ENCODE assay signal across 32 cellular contexts in the genomic region with DNA sequence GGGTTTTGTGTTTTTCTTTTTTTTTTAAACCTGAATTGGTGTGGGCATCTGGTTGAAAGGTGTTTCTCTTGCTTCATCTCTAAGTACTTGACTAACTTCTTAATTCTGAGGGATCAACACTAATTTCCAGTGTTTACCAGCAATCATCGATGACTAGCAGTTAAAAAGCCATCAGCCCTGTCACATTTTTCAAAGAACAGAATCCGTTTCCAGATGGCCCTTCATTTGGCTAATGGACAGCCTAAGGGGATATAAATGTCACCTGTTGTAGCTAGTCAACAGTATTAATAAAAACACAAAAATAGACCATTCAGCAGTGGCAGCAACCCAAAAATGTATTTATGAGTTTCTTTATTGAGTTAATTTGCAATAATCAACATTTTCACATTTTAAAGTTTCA.
"Had no signal": no experiment of that assay in that cellular context is flagged by ENCODE, and none has a peak within 500 bp of the region (broad histone marks: within the 10 kb centered on the region; RNA-seq: fewer than 3 reads in every experiment).

No MANE protein-coding gene starts in this region.

- H3K9me3 Mint-ChIP-seq: activated CD4-positive, alpha-beta T cell treated with anti-CD3 and anti-CD28 coated beads, Interleukin-2, amount 10 ng/mL, durations not matched to agents 24 days and 14 days had no signal

- H3K27me3 ChIP-seq: gastroesophageal sphincter, pancreas had no signal

- ATAC-seq: effector memory CD8-positive, alpha-beta T cell; gastroesophageal sphincter; left colon; lower lobe of right lung; naive thymus-derived CD8-positive, alpha-beta T cell; pancreas; sciatic nerve; stimulated activated naive CD8-positive, alpha-beta T cell treated with anti-CD3 and anti-CD28 coated beads, Interleukin-15, Interleukin-2, amounts not matched to agents 100 U/mL and 50 U/mL, for 24 hours had no signal

- H3K4me3 ChIP-seq: gastroesophageal sphincter, lower lobe of right lung, pancreas, prostate gland, skin epidermis, thoracic aorta had no signal

- H3K27ac Mint-ChIP-seq: activated CD4-positive, alpha-beta memory T cell treated with anti-CD3 and anti-CD28 coated beads for 36 hours; activated CD4-positive, alpha-beta T cell treated with anti-CD3 and anti-CD28 coated beads, Interleukin-2, amount 10 ng/mL, durations not matched to agents 24 days and 14 days; activated T-cell treated with anti-CD3 and anti-CD28 coated beads, Interleukin-2, amount 50 U/mL, for 24 hours; effector memory CD8-positive, alpha-beta T cell; naive thymus-derived CD8-positive, alpha-beta T cell had no signal

- H3K9me3 ChIP-seq: gastroesophageal sphincter, lower lobe of right lung, pancreas, prostate gland, thoracic aorta had no signal

- H3K36me3 Mint-ChIP-seq: activated CD4-positive, alpha-beta memory T cell treated with anti-CD3 and anti-CD28 coated beads for 36 hours; naive thymus-derived CD8-positive, alpha-beta T cell had no signal

- H3K36me3 ChIP-seq: gastroesophageal sphincter, lower lobe of right lung, pancreas, prostate gland, thoracic aorta had no signal

- H3K27ac ChIP-seq: gastroesophageal sphincter, lower lobe of right lung, pancreas, prostate gland, skin epidermis, thoracic aorta had no signal

- DNase-seq: activated CD4-positive, alpha-beta memory T cell treated with anti-CD3 and anti-CD28 coated beads for 36 hours; activated CD4-positive, alpha-beta T cell treated with anti-CD3 and anti-CD28 coated beads, Interleukin-2, amount 10 ng/mL, durations not matched to agents 24 days and 14 days; activated CD4-positive, CD25-positive, alpha-beta regulatory T cell treated with anti-CD3 and anti-CD28 coated beads, Interleukin-2, amount 50 U/mL, for 72 hours; activated CD8-positive, alpha-beta memory T cell treated with anti-CD3 and anti-CD28 coated beads, Interleukin-2, amount 50 U/mL, for 4 hours; activated gamma-delta T cell; activated naive CD4-positive, alpha-beta T cell treated with anti-CD3 and anti-CD28 coated beads, Interleukin-2, amount 50 U/mL, for 16 hours; activated T-cell treated with anti-CD3 and anti-CD28 coated beads, Interleukin-2, amount 50 U/mL, for 24 hours; amniotic stem cell; caudate nucleus; cortex of kidney; effector memory CD8-positive, alpha-beta T cell; erythroblast; head of caudate nucleus; hippocampal formation; kidney; left colon; lower lobe of right lung; mesenchymal stem cell; naive thymus-derived CD8-positive, alpha-beta T cell; nucleus accumbens; pancreas; retina; stimulated activated CD4-positive, alpha-beta T cell treated with anti-CD3 and anti-CD28 coated beads, Interleukin-12 subunit alpha, Interleukin-12 subunit beta, amount 100 ng/mL, for 4 hours; stimulated activated CD4-positive, alpha-beta T cell treated with anti-CD3 and anti-CD28 coated beads, Interleukin-4, amount 100 ng/mL, for 1 hour; stimulated activated naive CD8-positive, alpha-beta T cell treated with anti-CD3 and anti-CD28 coated beads, Interleukin-15, Interleukin-2, amounts not matched to agents 100 U/mL and 50 U/mL, for 24 hours; trophoblast cell had no signal

- H3K27me3 Mint-ChIP-seq: activated CD4-positive, alpha-beta memory T cell treated with anti-CD3 and anti-CD28 coated beads for 36 hours; activated CD4-positive, alpha-beta T cell treated with anti-CD3 and anti-CD28 coated beads, Interleukin-2, amount 10 ng/mL, durations not matched to agents 24 days and 14 days; activated T-cell treated with anti-CD3 and anti-CD28 coated beads, Interleukin-2, amount 50 U/mL, for 24 hours; effector memory CD8-positive, alpha-beta T cell; naive thymus-derived CD8-positive, alpha-beta T cell had no signal

- H3K4me1 ChIP-seq: gastroesophageal sphincter, lower lobe of right lung, pancreas, prostate gland had no signal

- H3K4me3 Mint-ChIP-seq: activated CD4-positive, alpha-beta memory T cell treated with anti-CD3 and anti-CD28 coated beads for 36 hours; activated CD4-positive, alpha-beta T cell treated with anti-CD3 and anti-CD28 coated beads, Interleukin-2, amount 10 ng/mL, durations not matched to agents 24 days and 14 days; activated T-cell treated with anti-CD3 and anti-CD28 coated beads, Interleukin-2, amount 50 U/mL, for 24 hours; effector memory CD8-positive, alpha-beta T cell; naive thymus-derived CD8-positive, alpha-beta T cell; neural crest cell had no signal

- H3K4me1 Mint-ChIP-seq: activated CD4-positive, alpha-beta T cell treated with anti-CD3 and anti-CD28 coated beads, Interleukin-2, amount 10 ng/mL, durations not matched to agents 24 days and 14 days; naive thymus-derived CD8-positive, alpha-beta T cell; neural crest cell had no signal
